9 cellular contexts compared by ENCODE assay signal in genomic region chr7:130884437-130885417, GRCh38.
DNase-seq lines count a peak whose midpoint lies in the region; ATAC-seq, FAIRE-seq and TF ChIP-seq lines count a peak whose summit lies in the region.
"Had no signal": no experiment of that assay in that cellular context is flagged by ENCODE, and none has a peak within 500 bp of the region (broad histone marks: within the 10 kb centered on the region; RNA-seq: fewer than 3 reads in every experiment).

No MANE protein-coding gene starts in this region.

- 81 to 88% methylated on average over 17 to 21 of the region's 21 CpGs for WGBS in endodermal cell (ENCODE audit: insufficient coverage in 1 of 2, insufficient read length in 1 of 2), 2 experiments

- H3K27me3 ChIP-seq in PC-3 (ENCODE audit: low read length) = no peaks in the 10 kb centered on the region
- no peaks in the 10 kb centered on the region for H3K27me3 ChIP-seq in endodermal cell (ENCODE audit: control insufficient read depth, insufficient read depth, low read length, poor library complexity, severe bottlenecking)

- peaks cover 50% of the 10 kb centered on the region for H3K4me1 ChIP-seq in PC-3 (ENCODE audit: insufficient read depth, low read length)
- no peaks in the 10 kb centered on the region for H3K4me1 ChIP-seq in endodermal cell (ENCODE audit: control insufficient read depth, insufficient read depth, low read length)

- H3K4me3 ChIP-seq in PC-3 (ENCODE audit: low read length) = no peak overlapping the region
- H3K4me3 ChIP-seq in endodermal cell (ENCODE audit: low read length) = no peak overlapping the region

- DNase-seq in EL (peak; percentile 39), PC-3 (peak; percentile 27), endodermal cell (no peak), osteocyte (ENCODE audit: extremely low spot score, unreplicated experiment) (no peak), NAMALWA (ENCODE audit: low spot score) (no peak), NCI-H2081 (lab: John Stamatoyannopoulos, UW) (no peak), medulla oblongata (ENCODE audit: extremely low spot score) (no peak), HTR-8/SVneo (ENCODE audit: insufficient read length, low spot score) (no peak)

- H3K9me3 ChIP-seq in PC-3 (ENCODE audit: low read length) = no peaks in the 10 kb centered on the region
- no peaks in the 10 kb centered on the region for H3K9me3 ChIP-seq in endodermal cell (ENCODE audit: control insufficient read depth, low read length)

- no peaks in the 10 kb centered on the region for H3K9me2 ChIP-seq in PC-3 (replicated peaks; ENCODE audit: low read length)

- H3K27ac ChIP-seq in PC-3 (ENCODE audit: low read length) (peak overlapping the region; percentile 80), endodermal cell (ENCODE audit: low read depth, low read length) (no peak overlapping the region)
- H3K27ac ChIP-seq: VCaP had no signal

- intact Hi-C loops in PC-3 (cut with micrococcal nuclease) = no loop called here

- H3K4me1 Mint-ChIP-seq in endodermal cell = peaks cover 11% of the 10 kb centered on the region
- peaks cover 67% of the 10 kb centered on the region for H3K4me1 Mint-ChIP-seq in osteocyte (ENCODE audit: unreplicated experiment)

- H3K9ac ChIP-seq in PC-3 (ENCODE audit: low read length) (no peak overlapping the region), endodermal cell (ENCODE audit: extremely low read depth, low read length, poor library complexity, severe bottlenecking) (no peak overlapping the region)

- H3K36me3 ChIP-seq in PC-3 (ENCODE audit: low read depth, low read length) = peaks cover 77% of the 10 kb centered on the region
- H3K36me3 ChIP-seq in endodermal cell (ENCODE audit: control insufficient read depth, insufficient read depth, low read length) = no peaks in the 10 kb centered on the region

- ATAC-seq in PC-3 = no peak

- H3K9me3 Mint-ChIP-seq in endodermal cell (no peaks in the 10 kb centered on the region), osteocyte (ENCODE audit: unreplicated experiment) (no peaks in the 10 kb centered on the region)

- POLR2A ChIA-PET in PC-3 (lab: Charles Lee; ENCODE audit: unreplicated experiment) = no interaction called here

- H3K4me3 Mint-ChIP-seq in endodermal cell (no peak overlapping the region), osteocyte (ENCODE audit: unreplicated experiment) (no peak overlapping the region)

- H3K27ac Mint-ChIP-seq in endodermal cell (peak overlapping the region; percentile 48), osteocyte (ENCODE audit: unreplicated experiment) (peak overlapping the region; percentile 98)

- CTCF ChIA-PET in PC-3 (lab: Charles Lee) = no interaction called here

- no TSS peak for BruUV-seq in PC-3 (replicated peaks; lab: Mats Ljungman, UMichigan)

- peaks cover 9% of the 10 kb centered on the region; the same call in 1 of the 2 replicates for H4K20me1 ChIP-seq in PC-3 (ENCODE audit: low read length)

- TF ChIP-seq CTCF in PC-3 (conservative IDR thresholded peaks at IDR 0.05; ENCODE audit: low read depth, low read length) = no peak
- no peak for TF ChIP-seq CTCF in endodermal cell (conservative IDR thresholded peaks at IDR 0.05)
- TF ChIP-seq CTCF in osteocyte (IDR thresholded peaks at IDR 0.05) = no peak

- peaks cover 90% of the 10 kb centered on the region for H3K79me2 ChIP-seq in PC-3 (ENCODE audit: low read length)

- H3F3A ChIP-seq in PC-3 (ENCODE audit: low read length, unreplicated experiment) = peaks cover 16% of the 10 kb centered on the region

- H3K36me3 Mint-ChIP-seq in endodermal cell (ENCODE audit: low read depth) (no peaks in the 10 kb centered on the region), osteocyte (ENCODE audit: unreplicated experiment) (peaks cover 48% of the 10 kb centered on the region)

- H3K4me2 ChIP-seq in PC-3 (ENCODE audit: low read length) = no peak overlapping the region

- no peaks in the 10 kb centered on the region for H3K27me3 Mint-ChIP-seq in endodermal cell (ENCODE audit: insufficient read depth)
- H3K27me3 Mint-ChIP-seq in osteocyte (ENCODE audit: unreplicated experiment) = no peaks in the 10 kb centered on the region

- H2AFZ ChIP-seq in PC-3 (ENCODE audit: low read length) = no peak overlapping the region

- FAIRE-seq in HTR-8/SVneo (lab: Jason Lieb, UNC) = no peak

Comparison
In these comparisons a context has a peak if more than half of its experiments do, and no peak if none do; other contexts are left out.
1. DNase-seq: peak in EL (single experiment) and PC-3 (single experiment); none in endodermal cell (single experiment), osteocyte (single experiment), NAMALWA (single experiment), NCI-H2081 (0 of 2), medulla oblongata (single experiment) and HTR-8/SVneo (single experiment).